ENCODE assay signal across 29 cellular contexts in the genomic region with DNA sequence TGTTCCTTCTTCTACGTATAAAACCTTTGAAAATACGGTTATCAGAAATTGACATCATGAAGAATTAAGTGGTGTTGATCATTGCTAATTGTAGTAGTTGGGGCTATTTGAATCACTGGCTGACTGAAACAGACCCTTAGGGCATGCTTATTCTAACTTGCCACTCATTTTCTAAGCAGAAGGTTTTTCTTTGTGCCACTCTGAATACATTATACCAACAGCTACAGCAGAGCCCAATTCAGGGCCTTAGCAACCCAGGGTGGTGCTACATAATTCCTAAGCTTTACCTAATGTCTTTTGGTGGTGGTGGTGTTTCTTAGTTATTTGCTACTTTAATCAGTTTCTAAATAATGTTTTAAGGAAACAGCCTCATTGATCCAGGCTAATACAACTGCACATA.
"Had no signal": no experiment of that assay in that cellular context is flagged by ENCODE, and none has a peak within 500 bp of the region (broad histone marks: within the 10 kb centered on the region; RNA-seq: fewer than 3 reads in every experiment).

No MANE protein-coding gene starts in this region.

- DNase-seq: activated CD4-positive, alpha-beta T cell treated with anti-CD3 and anti-CD28 coated beads for 36 hours; activated CD4-positive, CD25-positive, alpha-beta regulatory T cell; activated CD8-positive, alpha-beta memory T cell treated with anti-CD3 and anti-CD28 coated beads, Interleukin-2, amount 10 ng/mL, durations not matched to agents 7 days and 5 days; activated CD8-positive, alpha-beta T cell treated with anti-CD3 and anti-CD28 coated beads, Interleukin-2, amount 10 ng/mL, durations not matched to agents 7 days and 5 days; activated naive CD4-positive, alpha-beta T cell treated with Interleukin-2 at 50 U/mL for 16 hours; activated T-cell treated with anti-CD3 and anti-CD28 coated beads, Interleukin-2, amount 50 U/mL, for 48 hours; brain microvascular endothelial cell; dorsolateral prefrontal cortex; effector memory CD8-positive, alpha-beta T cell; foreskin keratinocyte; heart right ventricle; midbrain; naive thymus-derived CD4-positive, alpha-beta T cell; nucleus accumbens; pancreas; stimulated activated CD4-positive, alpha-beta T cell treated with anti-CD3 and anti-CD28 coated beads, Interleukin-15, amount 100 ng/mL, for 24 hours; stimulated activated CD4-positive, alpha-beta T cell treated with anti-CD3 and anti-CD28 coated beads, Interleukin-2, amount 100 ng/mL, for 24 hours; stimulated activated naive B cell treated with anti-CD40 and anti-IgM and Interleukin-4, amounts not matched to agents 10 μg/mL and 1 μg/mL and 100 μg/mL, for 72 hours; stomach; thyroid gland; upper lobe of left lung had no signal

- H3K9me3 ChIP-seq: ascending aorta, heart right ventricle, pancreas, prostate gland, right atrium auricular region, stomach, thyroid gland, upper lobe of left lung, vagina had no signal

- ATAC-seq: activated CD4-positive, alpha-beta T cell treated with anti-CD3 and anti-CD28 coated beads for 36 hours; activated CD8-positive, alpha-beta memory T cell treated with anti-CD3 and anti-CD28 coated beads, Interleukin-2, amount 10 ng/mL, durations not matched to agents 7 days and 5 days; activated CD8-positive, alpha-beta T cell treated with anti-CD3 and anti-CD28 coated beads, Interleukin-2, amount 10 ng/mL, durations not matched to agents 7 days and 5 days; effector memory CD8-positive, alpha-beta T cell; esophagus mucosa; foreskin keratinocyte; heart right ventricle; naive thymus-derived CD4-positive, alpha-beta T cell; pancreas; stimulated activated naive B cell treated with anti-CD40 and anti-IgM and Interleukin-4, amounts not matched to agents 10 μg/mL and 1 μg/mL and 100 μg/mL, for 72 hours had no signal

- H3K27me3 Mint-ChIP-seq: activated CD4-positive, alpha-beta T cell treated with anti-CD3 and anti-CD28 coated beads for 36 hours; activated CD8-positive, alpha-beta memory T cell treated with anti-CD3 and anti-CD28 coated beads, Interleukin-2, amount 10 ng/mL, durations not matched to agents 7 days and 5 days; activated naive CD8-positive, alpha-beta T cell; effector memory CD8-positive, alpha-beta T cell; naive thymus-derived CD4-positive, alpha-beta T cell; stimulated activated naive B cell treated with anti-CD40 and anti-IgM and Interleukin-4, amounts not matched to agents 10 μg/mL and 1 μg/mL and 100 μg/mL, for 72 hours had no signal

- H3K4me3 ChIP-seq: ascending aorta, coronary artery, heart right ventricle, pancreas, prostate gland, right atrium auricular region, stomach, thyroid gland, upper lobe of left lung, vagina had no signal

- H3K4me1 ChIP-seq: ascending aorta, foreskin keratinocyte, heart right ventricle, pancreas, prostate gland, right atrium auricular region, stomach, thyroid gland, upper lobe of left lung, vagina had no signal

- H3K36me3 ChIP-seq: ascending aorta, brain microvascular endothelial cell, heart right ventricle, pancreas, prostate gland, right atrium auricular region, stomach, thyroid gland, upper lobe of left lung, vagina had no signal

- H3K36me3 Mint-ChIP-seq: activated CD8-positive, alpha-beta memory T cell treated with anti-CD3 and anti-CD28 coated beads, Interleukin-2, amount 10 ng/mL, durations not matched to agents 7 days and 5 days; activated naive CD8-positive, alpha-beta T cell; naive thymus-derived CD4-positive, alpha-beta T cell; stimulated activated naive B cell treated with anti-CD40 and anti-IgM and Interleukin-4, amounts not matched to agents 10 μg/mL and 1 μg/mL and 100 μg/mL, for 72 hours had no signal

- H3K4me1 Mint-ChIP-seq: activated CD4-positive, alpha-beta T cell treated with anti-CD3 and anti-CD28 coated beads for 36 hours; activated CD8-positive, alpha-beta memory T cell treated with anti-CD3 and anti-CD28 coated beads, Interleukin-2, amount 10 ng/mL, durations not matched to agents 7 days and 5 days; naive thymus-derived CD4-positive, alpha-beta T cell; stimulated activated naive B cell treated with anti-CD40 and anti-IgM and Interleukin-4, amounts not matched to agents 10 μg/mL and 1 μg/mL and 100 μg/mL, for 72 hours had no signal

- H3K27ac Mint-ChIP-seq: activated CD4-positive, alpha-beta T cell treated with anti-CD3 and anti-CD28 coated beads for 36 hours; activated CD8-positive, alpha-beta memory T cell treated with anti-CD3 and anti-CD28 coated beads, Interleukin-2, amount 10 ng/mL, durations not matched to agents 7 days and 5 days; activated CD8-positive, alpha-beta T cell treated with anti-CD3 and anti-CD28 coated beads, Interleukin-2, amount 10 ng/mL, durations not matched to agents 7 days and 5 days; activated naive CD8-positive, alpha-beta T cell; effector memory CD8-positive, alpha-beta T cell; naive thymus-derived CD4-positive, alpha-beta T cell; stimulated activated naive B cell treated with anti-CD40 and anti-IgM and Interleukin-4, amounts not matched to agents 10 μg/mL and 1 μg/mL and 100 μg/mL, for 72 hours; T-helper 2 cell treated with Interferon-gamma antibody and Interleukin-4, amounts not matched to agents 5 μg/mL and 100 μg/mL, for 36 hours had no signal

- H3K27me3 ChIP-seq: ascending aorta, brain microvascular endothelial cell, dorsolateral prefrontal cortex, foreskin keratinocyte, heart right ventricle, pancreas, right atrium auricular region, stomach, thyroid gland, upper lobe of left lung, vagina had no signal

- H3K9me3 Mint-ChIP-seq: T-helper 2 cell treated with Interferon-gamma antibody and Interleukin-4, amounts not matched to agents 5 μg/mL and 100 μg/mL, for 36 hours had no signal

- H3K27ac ChIP-seq: ascending aorta, brain microvascular endothelial cell, coronary artery, dorsolateral prefrontal cortex, foreskin keratinocyte, heart right ventricle, pancreas, prostate gland, right atrium auricular region, stomach, thyroid gland, upper lobe of left lung, vagina had no signal

- H3K4me3 Mint-ChIP-seq: activated CD4-positive, alpha-beta T cell treated with anti-CD3 and anti-CD28 coated beads for 36 hours; activated CD8-positive, alpha-beta memory T cell treated with anti-CD3 and anti-CD28 coated beads, Interleukin-2, amount 10 ng/mL, durations not matched to agents 7 days and 5 days; activated CD8-positive, alpha-beta T cell treated with anti-CD3 and anti-CD28 coated beads, Interleukin-2, amount 10 ng/mL, durations not matched to agents 7 days and 5 days; activated naive CD8-positive, alpha-beta T cell; effector memory CD8-positive, alpha-beta T cell; naive thymus-derived CD4-positive, alpha-beta T cell; stimulated activated naive B cell treated with anti-CD40 and anti-IgM and Interleukin-4, amounts not matched to agents 10 μg/mL and 1 μg/mL and 100 μg/mL, for 72 hours; T-helper 2 cell treated with Interferon-gamma antibody and Interleukin-4, amounts not matched to agents 5 μg/mL and 100 μg/mL, for 36 hours had no signal
